ENCODE assay signal across 26 cellular contexts in genomic region chr1:201226178-201226514, GRCh38. TPM values are rescaled to one million over a fixed set of nuclear protein-coding genes. Genes with fewer than 3 reads are reported as not detected.
A peak's percentile ranks its signal among the peaks of the same experiment; 100 is the strongest.
DNase-seq lines count a peak whose midpoint lies in the region; ATAC-seq and TF ChIP-seq lines count a peak whose summit lies in the region.
"Had no signal": no experiment of that assay in that cellular context is flagged by ENCODE, and none has a peak within 500 bp of the region (broad histone marks: within the 10 kb centered on the region; RNA-seq: fewer than 3 reads in every experiment).

No MANE protein-coding gene starts in this region.

- WGBS in neuronal stem cell (ENCODE audit: extremely low coverage in 2 of 2, insufficient read length in 2 of 2, insufficient replicate concordance in 1 of 2), 2 donors = no CpG with 5 or more reads among the region's 7 CpGs

- no peak overlapping the region for H4K8ac ChIP-seq in neuronal stem cell (ENCODE audit: low read depth, low read length)

- H3K4ac ChIP-seq in neuronal stem cell (ENCODE audit: low read length) = peak overlapping the region; percentile 81

- no peak overlapping the region for H4K91ac ChIP-seq in neuronal stem cell (ENCODE audit: low read depth, low read length, poor library complexity)

- DNase-seq in activated CD8-positive, alpha-beta memory T cell treated with anti-CD3 and anti-CD28 coated beads for 24 hours = peak; percentile 37
- DNase-seq in activated CD8-positive, alpha-beta memory T cell treated with anti-CD3 and anti-CD28 coated beads, Interleukin-2, amount 50 U/mL, for 48 hours = no peak
- DNase-seq in GM03348 (ENCODE audit: low spot score) (peak; percentile 1), neuronal stem cell (ENCODE audit: low spot score) (no peak), osteocyte (ENCODE audit: extremely low spot score, unreplicated experiment) (no peak)
- no peak for DNase-seq in central memory CD8-positive, alpha-beta T cell (ENCODE audit: low spot score in 2 of 2)
- DNase-seq: ACHN; C1 segment of cervical spinal cord; CD4-positive, alpha-beta memory T cell; COR-L47; DMS 273 treated with DMSO at 0.1 percent for 48 hours; DMS79 treated with DMSO at 0.1 percent for 48 hours; GF-D8; Kasumi-1; NCI-H1092 treated with DMSO at 0.1 percent for 48 hours; NCI-H1436 treated with DMSO at 0.1 percent for 48 hours; NCI-H1930; NCI-H2107; NCI-H524; NCI-H774; SK-N-SH had no signal

- H3K4me3 ChIP-seq in neuronal stem cell (ENCODE audit: low read length in 2 of 2) = no peak overlapping the region
- H3K4me3 ChIP-seq: K562 had no signal

- peaks cover 49% of the 10 kb centered on the region for H3K27me3 Mint-ChIP-seq in central memory CD8-positive, alpha-beta T cell
- peaks cover 33% of the 10 kb centered on the region for H3K27me3 Mint-ChIP-seq in osteocyte (ENCODE audit: unreplicated experiment)

- no peaks in the 10 kb centered on the region for H3K79me1 ChIP-seq in neuronal stem cell (ENCODE audit: low read depth, low read length)

- H3K27ac Mint-ChIP-seq in central memory CD8-positive, alpha-beta T cell (ENCODE audit: low read depth) = peak overlapping the region; percentile 53
- H3K27ac Mint-ChIP-seq in osteocyte (ENCODE audit: unreplicated experiment) = no peak overlapping the region
- H3K27ac Mint-ChIP-seq: CD4-positive, alpha-beta memory T cell had no signal

- no peak for ATAC-seq in central memory CD8-positive, alpha-beta T cell (replicated peaks; ENCODE audit: extremely low read depth, poor library complexity, severe bottlenecking)
- ATAC-seq in GM21367 (IDR thresholded peaks at IDR 0.05; ENCODE audit: unreplicated experiment) (no peak), GM19455 (IDR thresholded peaks at IDR 0.05; ENCODE audit: unreplicated experiment) (no peak)

- no peaks in the 10 kb centered on the region for H3K9me3 ChIP-seq in neuronal stem cell (replicated peaks in 1 of 2; ENCODE audit: control insufficient read depth in 2 of 2, insufficient read depth in 1 of 2, low read depth in 1 of 2, low read length in 2 of 2)
- H3K9me3 ChIP-seq: SK-N-SH had no signal

- H3K4me1 Mint-ChIP-seq in central memory CD8-positive, alpha-beta T cell = no peaks in the 10 kb centered on the region
- no peaks in the 10 kb centered on the region for H3K4me1 Mint-ChIP-seq in osteocyte (ENCODE audit: unreplicated experiment)
- H3K4me1 Mint-ChIP-seq: CD4-positive, alpha-beta memory T cell had no signal

- no peaks in the 10 kb centered on the region for H3K36me3 Mint-ChIP-seq in central memory CD8-positive, alpha-beta T cell (ENCODE audit: insufficient read depth)
- no peaks in the 10 kb centered on the region for H3K36me3 Mint-ChIP-seq in osteocyte (ENCODE audit: unreplicated experiment)
- H3K36me3 Mint-ChIP-seq: CD4-positive, alpha-beta memory T cell had no signal

- peak overlapping the region; percentile 54 for H3K18ac ChIP-seq in neuronal stem cell (ENCODE audit: low read length)

- no peak overlapping the region for H2BK120ac ChIP-seq in neuronal stem cell (ENCODE audit: low read depth, low read length)

- H3K36me3 ChIP-seq in neuronal stem cell (replicated peaks in 1 of 2; ENCODE audit: control insufficient read depth in 2 of 2, insufficient read depth in 2 of 2, low read length in 2 of 2) = no peaks in the 10 kb centered on the region

- H3K9ac ChIP-seq in neuronal stem cell (ENCODE audit: low read depth, low read length, poor library complexity) = no peak overlapping the region
- H3K9ac ChIP-seq: SK-N-SH had no signal

- H3K4me3 Mint-ChIP-seq in central memory CD8-positive, alpha-beta T cell = no peak overlapping the region
- H3K4me3 Mint-ChIP-seq in osteocyte (ENCODE audit: unreplicated experiment) = no peak overlapping the region
- H3K4me3 Mint-ChIP-seq: CD4-positive, alpha-beta memory T cell had no signal

- H3K9me3 Mint-ChIP-seq in central memory CD8-positive, alpha-beta T cell = no peaks in the 10 kb centered on the region
- H3K9me3 Mint-ChIP-seq in osteocyte (ENCODE audit: unreplicated experiment) = no peaks in the 10 kb centered on the region
- H3K9me3 Mint-ChIP-seq: CD4-positive, alpha-beta memory T cell had no signal

- peaks cover 0 to 4% of the 10 kb centered on the region in 2 donors for H3K4me1 ChIP-seq in neuronal stem cell (ENCODE audit: control insufficient read depth in 2 of 2, insufficient read depth in 1 of 2, low read depth in 1 of 2, low read length in 2 of 2)

- no peak overlapping the region for H3K27ac ChIP-seq in neuronal stem cell (replicated peaks; ENCODE audit: low read length)
- H3K27ac ChIP-seq: 22Rv1 had no signal

- no peak overlapping the region for H2AFZ ChIP-seq in neuronal stem cell (ENCODE audit: low read length)

- no peak for TF ChIP-seq CTCF in osteocyte (IDR thresholded peaks at IDR 0.05)

- H3K14ac ChIP-seq in neuronal stem cell (ENCODE audit: low read length) = peak overlapping the region; percentile 73

- H3K4me2 ChIP-seq in neuronal stem cell (ENCODE audit: insufficient read depth, low read length, poor library complexity, severe bottlenecking) = no peak overlapping the region
- H3K4me2 ChIP-seq: SK-N-SH had no signal

- peaks cover 0 to 55% (median 0%) of the 10 kb centered on the region in 3 experiments for H3K27me3 ChIP-seq in neuronal stem cell (ENCODE audit: control insufficient read depth in 3 of 3, insufficient read depth in 3 of 3, low read depth in 1 of 3, low read length in 3 of 3)

- H3K23ac ChIP-seq in neuronal stem cell (ENCODE audit: low read depth, low read length, poor library complexity) = peak overlapping the region; percentile 86

- peak overlapping the region; percentile 15 for H2AK5ac ChIP-seq in neuronal stem cell (ENCODE audit: low read depth, low read length)

- H2BK12ac ChIP-seq in neuronal stem cell (ENCODE audit: low read length) = no peak overlapping the region

- H2BK5ac ChIP-seq in neuronal stem cell (ENCODE audit: low read length) = no peak overlapping the region

- no peak overlapping the region for H2BK15ac ChIP-seq in neuronal stem cell (ENCODE audit: low read length)

RNA-seq across cellular contexts. Expression of gene IGFN1, which starts 35.5 kb away (rescaled TPM):
- polyA plus RNA-seq in neuronal stem cell (2013, experiment 1 of 2) = 0.15 TPM
- polyA plus RNA-seq in neuronal stem cell (2013, experiment 2 of 2) = 0.12 TPM
- total RNA-seq in osteocyte = 3.2 and 3.8 TPM in 2 replicates
- total RNA-seq: CD4-positive, alpha-beta memory T cell; K562; M059J had no signal
- polyA plus RNA-seq: CD4-positive, alpha-beta memory T cell had no signal

RNA-seq across cellular contexts. Expression of gene PKP1, which starts 57.2 kb away (rescaled TPM):
- 0.04 TPM for polyA plus RNA-seq in neuronal stem cell (2013, experiment 1 of 2)
- polyA plus RNA-seq in neuronal stem cell (2013, experiment 2 of 2) = 0.03 TPM
- total RNA-seq in osteocyte = not detected in 2 replicates
- total RNA-seq: CD4-positive, alpha-beta memory T cell; K562 had no signal
- polyA plus RNA-seq: CD4-positive, alpha-beta memory T cell; K562; SK-N-SH had no signal

Comparison
In these comparisons a context has a peak if more than half of its experiments do, and no peak if none do; other contexts are left out.
1. DNase-seq: peak in activated CD8-positive, alpha-beta memory T cell treated with anti-CD3 and anti-CD28 coated beads for 24 hours (single experiment) and GM03348 (single experiment); none in activated CD8-positive, alpha-beta memory T cell treated with anti-CD3 and anti-CD28 coated beads, Interleukin-2, amount 50 U/mL, for 48 hours (single experiment), central memory CD8-positive, alpha-beta T cell (0 of 2), neuronal stem cell (single experiment) and osteocyte (single experiment).